In genomic region chr1:7932524-7933149, GRCh38 we compare ENCODE assay signal across 23 cellular contexts. TPM values are rescaled to one million over a fixed set of nuclear protein-coding genes. Genes with fewer than 3 reads are reported as not detected.
A peak's percentile ranks its signal among the peaks of the same experiment; 100 is the strongest.
DNase-seq lines count a peak whose midpoint lies in the region; ATAC-seq and TF ChIP-seq lines count a peak whose summit lies in the region.
"Had no signal": no experiment of that assay in that cellular context is flagged by ENCODE, and none has a peak within 500 bp of the region (broad histone marks: within the 10 kb centered on the region; RNA-seq: fewer than 3 reads in every experiment).

No MANE protein-coding gene starts in this region.

- H3K79me1 ChIP-seq in mesenchymal stem cell (replicated peaks; ENCODE audit: low read length, poor library complexity, severe bottlenecking), result no peaks in the 10 kb centered on the region

- no peak for ATAC-seq in heart right ventricle
- ATAC-seq: activated CD8-positive, alpha-beta memory T cell treated with anti-CD3 and anti-CD28 coated beads, Interleukin-2, amount 10 ng/mL, durations not matched to agents 7 days and 5 days; Right ventricle myocardium inferior had no signal

- H2AFZ ChIP-seq in mesenchymal stem cell (ENCODE audit: low read depth, low read length), result no peak overlapping the region
- H2AFZ ChIP-seq: GM23248 had no signal

- H3K36me3 Mint-ChIP-seq in CD8-positive, alpha-beta memory T cell, result no peaks in the 10 kb centered on the region
- no peaks in the 10 kb centered on the region for H3K36me3 Mint-ChIP-seq in immature natural killer cell
- H3K36me3 Mint-ChIP-seq: type B pancreatic cell had no signal

- H3K9me3 ChIP-seq in CD8-positive, alpha-beta memory T cell (ENCODE audit: low read length), result no peaks in the 10 kb centered on the region
- H3K9me3 ChIP-seq in mesenchymal stem cell (ENCODE audit: control insufficient read depth, low read length), result no peaks in the 10 kb centered on the region
- H3K9me3 ChIP-seq in heart right ventricle, result no peaks in the 10 kb centered on the region
- H3K9me3 ChIP-seq: BLaER1 had no signal

- 91% methylated on average over 14 of the region's 15 CpGs for WGBS in mesenchymal stem cell
- 76 to 80% methylated on average over 15 of the region's 15 CpGs for WGBS in heart right ventricle, 2 donors

- H2BK120ac ChIP-seq in mesenchymal stem cell (ENCODE audit: low read depth, low read length), result no peak overlapping the region

- H4K8ac ChIP-seq in mesenchymal stem cell (ENCODE audit: low read length), result no peak overlapping the region

- no peak overlapping the region for H3K4me3 ChIP-seq in CD8-positive, alpha-beta memory T cell (ENCODE audit: low read length)
- H3K4me3 ChIP-seq in mesenchymal stem cell (ENCODE audit: insufficient read depth in 1 of 2, low read depth in 1 of 2, low read length in 2 of 2) (no peak overlapping the region), heart right ventricle (no peak overlapping the region)
- H3K4me3 ChIP-seq: BLaER1, cardiac muscle cell, GM23248, lung had no signal

- H3K4me2 ChIP-seq in mesenchymal stem cell (ENCODE audit: low read length, poor library complexity, severe bottlenecking), result no peak overlapping the region

- no peak overlapping the region for H2BK12ac ChIP-seq in mesenchymal stem cell (ENCODE audit: low read length in 2 of 2)

- H3K4me1 Mint-ChIP-seq in CD8-positive, alpha-beta memory T cell, result peaks cover 48 to 63% (median 58%) of the 10 kb centered on the region in 3 donors
- H3K4me1 Mint-ChIP-seq in immature natural killer cell, result peaks cover 45 to 48% of the 10 kb centered on the region in 2 donors

- H3K4ac ChIP-seq in mesenchymal stem cell (ENCODE audit: low read depth in 1 of 2, low read length in 2 of 2), result no peak overlapping the region

- no peak for TF ChIP-seq CTCF in heart right ventricle (IDR thresholded peaks at IDR 0.05)

- peaks cover 19% of the 10 kb centered on the region for H3K4me1 ChIP-seq in CD8-positive, alpha-beta memory T cell (ENCODE audit: insufficient read depth, low read length)
- H3K4me1 ChIP-seq in mesenchymal stem cell (ENCODE audit: control insufficient read depth, insufficient read depth, low read depth, low read length) (no peaks in the 10 kb centered on the region), heart right ventricle (no peaks in the 10 kb centered on the region)

- no peak overlapping the region for H3K23ac ChIP-seq in mesenchymal stem cell (ENCODE audit: low read length in 2 of 2)

- no peaks in the 10 kb centered on the region for H3K9me3 Mint-ChIP-seq in CD8-positive, alpha-beta memory T cell
- no peaks in the 10 kb centered on the region for H3K9me3 Mint-ChIP-seq in immature natural killer cell
- H3K9me3 Mint-ChIP-seq: type B pancreatic cell had no signal

- H3K36me3 ChIP-seq in CD8-positive, alpha-beta memory T cell (ENCODE audit: insufficient read depth, low read length), result no peaks in the 10 kb centered on the region
- H3K36me3 ChIP-seq in mesenchymal stem cell (ENCODE audit: control insufficient read depth in 1 of 2, insufficient read depth in 2 of 2, low read depth in 1 of 2, low read length in 2 of 2) (no peaks in the 10 kb centered on the region), heart right ventricle (no peaks in the 10 kb centered on the region)
- H3K36me3 ChIP-seq: BLaER1, cardiac muscle cell had no signal

- no peak overlapping the region for H3K14ac ChIP-seq in mesenchymal stem cell (ENCODE audit: low read length in 2 of 2)

- H3K27ac ChIP-seq in CD8-positive, alpha-beta memory T cell (ENCODE audit: low read depth, low read length), result no peak overlapping the region
- H3K27ac ChIP-seq in mesenchymal stem cell (ENCODE audit: low read length, poor library complexity, severe bottlenecking), result no peak overlapping the region
- no peak overlapping the region for H3K27ac ChIP-seq in heart right ventricle
- H3K27ac ChIP-seq: BLaER1, cardiac muscle cell, GM23248 had no signal

- no peak overlapping the region for H4K91ac ChIP-seq in mesenchymal stem cell (ENCODE audit: low read length)

- peaks cover 0 to 12% of the 10 kb centered on the region in 2 donors for H3K27me3 Mint-ChIP-seq in CD8-positive, alpha-beta memory T cell
- peaks cover 0 to 5% (median 4%) of the 10 kb centered on the region in 3 donors for H3K27me3 Mint-ChIP-seq in immature natural killer cell (ENCODE audit: low read depth in 3 of 3)
- H3K27me3 Mint-ChIP-seq: activated CD8-positive, alpha-beta memory T cell treated with anti-CD3 and anti-CD28 coated beads, Interleukin-2, amount 10 ng/mL, durations not matched to agents 7 days and 5 days had no signal

- POLR2A ChIA-PET in CD8-positive, alpha-beta memory T cell (lab: Charles Lee), result interaction anchor here (0.6 to 2.4 kb wide), 2 partner anchors 16 to 41 kb away, joined by 3 to 9 read pairs; no protein-coding TSS in a partner anchor

- no peak overlapping the region for H2BK15ac ChIP-seq in mesenchymal stem cell (ENCODE audit: low read depth, poor library complexity, severe bottlenecking)

- no peak overlapping the region for H3K9ac ChIP-seq in mesenchymal stem cell (ENCODE audit: low read length)
- H3K9ac ChIP-seq: BLaER1, GM23248 had no signal

- H2BK5ac ChIP-seq in mesenchymal stem cell (ENCODE audit: low read depth, low read length, poor library complexity, severe bottlenecking), result no peak overlapping the region

- CTCF ChIA-PET in CD8-positive, alpha-beta memory T cell (lab: Charles Lee), result interaction anchor here (0.9 to 1.3 kb wide), 2 partner anchors 10 to 29 kb away, joined by 3 to 4 read pairs; no protein-coding TSS in a partner anchor

- intact Hi-C loops in heart right ventricle (cut with DNase I), result no loop called here

- peak overlapping the region in 1 of 7 donors; percentile 38 for H3K4me3 Mint-ChIP-seq in CD8-positive, alpha-beta memory T cell
- peak overlapping the region in 1 of 5 donors; percentile 5 for H3K4me3 Mint-ChIP-seq in immature natural killer cell
- H3K4me3 Mint-ChIP-seq: activated CD8-positive, alpha-beta memory T cell treated with anti-CD3 and anti-CD28 coated beads, Interleukin-2, amount 10 ng/mL, durations not matched to agents 7 days and 5 days; type B pancreatic cell had no signal

- peak overlapping the region in 5 of 8 donors; percentile 20 to 67 (median 30) for H3K27ac Mint-ChIP-seq in CD8-positive, alpha-beta memory T cell
- peak overlapping the region; percentile 0 to 91 (median 58) for H3K27ac Mint-ChIP-seq in immature natural killer cell
- H3K27ac Mint-ChIP-seq: type B pancreatic cell had no signal

- H3K27me3 ChIP-seq in CD8-positive, alpha-beta memory T cell (ENCODE audit: insufficient read depth, low read length, poor library complexity, severe bottlenecking), result no peaks in the 10 kb centered on the region
- H3K27me3 ChIP-seq in mesenchymal stem cell (ENCODE audit: control insufficient read depth in 1 of 2, insufficient read depth in 1 of 2, low read length in 2 of 2) (peaks cover 6 to 49% of the 10 kb centered on the region in 2 experiments), heart right ventricle (peaks cover 0 to 75% (median 31%) of the 10 kb centered on the region in 7 donors)
- H3K27me3 ChIP-seq: BLaER1, cardiac muscle cell had no signal

- H2AK5ac ChIP-seq in mesenchymal stem cell (ENCODE audit: low read length, severe bottlenecking), result no peak overlapping the region

- DNase-seq in activated CD4-positive, CD25-positive, alpha-beta regulatory T cell treated with anti-CD3 and anti-CD28 coated beads, Interleukin-2, amount 50 U/mL, for 72 hours, result peak; percentile 1
- DNase-seq in activated CD4-positive, CD25-positive, alpha-beta regulatory T cell (lab: John Stamatoyannopoulos, UW), result no peak
- no peak for DNase-seq in CD8-positive, alpha-beta memory T cell
- DNase-seq in SK-N-DZ (ENCODE audit: low spot score) (peak; percentile 18), immature natural killer cell (no peak), mesenchymal stem cell (no peak), heart right ventricle (no peak)
- no peak for DNase-seq in stimulated activated CD4-positive, alpha-beta T cell treated with anti-CD3 and anti-CD28 coated beads, Interleukin-2, amount 100 ng/mL, for 24 hours
- DNase-seq: activated CD4-positive, alpha-beta T cell treated with anti-CD3 and anti-CD28 coated beads for 1 hour; activated CD8-positive, alpha-beta memory T cell treated with anti-CD3 and anti-CD28 coated beads, Interleukin-2, amount 10 ng/mL, durations not matched to agents 7 days and 5 days; anterior cingulate cortex; GM23248; NCI-H1092; NCI-H2029 treated with DMSO at 0.1 percent for 48 hours; NCI-H510A; nucleus accumbens; OCI-M1 had no signal

- H3K18ac ChIP-seq in mesenchymal stem cell (ENCODE audit: low read depth in 1 of 2, low read length in 2 of 2), result no peak overlapping the region

RNA-seq across cellular contexts. Expression of gene TNFRSF9, which starts 8.0 kb away (rescaled TPM):
- total RNA-seq in CD8-positive, alpha-beta memory T cell, result 100 to 1,000 TPM; 273 to 279 TPM
- 14.4 TPM for polyA plus RNA-seq in CD8-positive, alpha-beta memory T cell
- 0.05 TPM in 1 of 2 replicates, not detected in the other for polyA plus RNA-seq in SK-N-DZ (2014; cell fraction: cytosol; rRNA removed)
- polyA plus RNA-seq in SK-N-DZ (2014; cell fraction: nucleus; rRNA removed), result 0.37 TPM in 1 of 2 replicates, not detected in the other
- 10 to 100 TPM in 2 of 3 donors, 1 to 10 TPM in 1; 6.5 to 21.9 (median 10.9) TPM for polyA plus RNA-seq in immature natural killer cell
- 0.08 TPM for polyA plus RNA-seq in mesenchymal stem cell (2013, experiment 1 of 2)
- 0.14 TPM for polyA plus RNA-seq in mesenchymal stem cell (2013, experiment 2 of 2)
- total RNA-seq in heart right ventricle, result 1 to 10 TPM in 1 of 10 donors, under 1 TPM in 3, not detected in 6; 0.04 to 3.1 (median 0.11) TPM
- under 1 TPM in 1 of 2 donors, not detected in 1; 0.03 TPM for polyA plus RNA-seq in heart right ventricle
- total RNA-seq: cardiac muscle cell, fibroblast of lung, GM23248, Right ventricle myocardium inferior had no signal
- polyA plus RNA-seq: cardiac muscle cell, GM23248 had no signal

RNA-seq across cellular contexts. Expression of gene PARK7, which starts 28.9 kb away (rescaled TPM):
- 100 to 1,000 TPM; 583 to 628 TPM for total RNA-seq in CD8-positive, alpha-beta memory T cell
- polyA plus RNA-seq in CD8-positive, alpha-beta memory T cell, result 396 TPM
- polyA plus RNA-seq in SK-N-DZ (2014; cell fraction: cytosol; rRNA removed), result 234 and 246 TPM in 2 replicates
- polyA plus RNA-seq in SK-N-DZ (2014; cell fraction: nucleus; rRNA removed), result 137 and 147 TPM in 2 replicates
- 100 to 1,000 TPM; 400 to 579 (median 427) TPM for polyA plus RNA-seq in immature natural killer cell
- 232 TPM for polyA plus RNA-seq in mesenchymal stem cell (2013, experiment 1 of 2)
- polyA plus RNA-seq in mesenchymal stem cell (2013, experiment 2 of 2), result 236 TPM
- 100 to 1,000 TPM; 329 to 411 (median 353) TPM for total RNA-seq in heart right ventricle
- 100 to 1,000 TPM; 322 to 462 TPM for polyA plus RNA-seq in heart right ventricle

Comparison
In these comparisons a context has a peak if more than half of its experiments do, and no peak if none do; other contexts are left out.
1. DNase-seq: peak in activated CD4-positive, CD25-positive, alpha-beta regulatory T cell treated with anti-CD3 and anti-CD28 coated beads, Interleukin-2, amount 50 U/mL, for 72 hours (single experiment) and SK-N-DZ (single experiment); none in activated CD4-positive, CD25-positive, alpha-beta regulatory T cell (0 of 4), CD8-positive, alpha-beta memory T cell (0 of 5), immature natural killer cell (0 of 3), mesenchymal stem cell (single experiment), heart right ventricle (0 of 2) and stimulated activated CD4-positive, alpha-beta T cell treated with anti-CD3 and anti-CD28 coated beads, Interleukin-2, amount 100 ng/mL, for 24 hours (0 of 2).
2. RNA of gene TNFRSF9, which starts 8.0 kb away (polyA plus RNA-seq): 14.4 TPM in CD8-positive, alpha-beta memory T cell (single experiment) and 6.5 to 21.9 TPM in immature natural killer cell; 0.03 TPM in heart right ventricle; every median in the first group is over 4 times any median in the second.